8 cellular contexts compared by ENCODE assay signal in the genomic region with DNA sequence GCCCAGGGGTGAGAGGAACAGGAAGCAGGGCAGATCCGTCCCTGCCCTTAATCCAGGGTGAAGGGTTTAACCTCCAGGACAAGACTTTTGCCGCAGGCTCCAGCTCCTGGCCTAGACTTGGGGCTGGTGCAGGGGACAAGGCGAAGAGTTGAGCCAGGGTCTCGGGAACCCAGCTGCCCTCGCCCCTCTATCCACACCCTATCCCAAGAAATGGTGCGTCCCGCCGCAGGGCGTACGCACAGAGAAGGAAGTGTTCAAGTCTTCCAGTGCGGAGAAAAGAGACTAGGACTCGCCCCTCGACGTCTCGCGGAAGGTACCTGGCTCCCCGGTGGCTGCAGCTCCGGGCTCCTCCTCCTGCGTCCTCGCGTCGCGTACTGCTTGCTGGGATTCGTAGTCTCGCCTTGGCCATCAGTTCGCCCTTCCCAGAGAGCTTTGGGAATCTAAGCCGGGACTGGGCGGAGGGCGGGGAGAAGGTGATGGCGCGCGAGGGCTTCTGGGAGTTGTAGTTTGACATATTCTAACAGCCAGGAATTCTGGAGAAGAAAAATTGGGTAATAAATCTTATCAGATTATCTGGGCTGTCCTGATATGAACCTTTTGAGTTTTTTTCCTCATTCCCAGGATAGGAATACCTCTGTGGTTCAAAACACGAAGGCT. TPM values are rescaled to one million over a fixed set of nuclear protein-coding genes. Genes with fewer than 3 reads are reported as not detected.
DNase-seq lines count a peak whose midpoint lies in the region; ATAC-seq and TF ChIP-seq lines count a peak whose summit lies in the region.

A gene with protein sequence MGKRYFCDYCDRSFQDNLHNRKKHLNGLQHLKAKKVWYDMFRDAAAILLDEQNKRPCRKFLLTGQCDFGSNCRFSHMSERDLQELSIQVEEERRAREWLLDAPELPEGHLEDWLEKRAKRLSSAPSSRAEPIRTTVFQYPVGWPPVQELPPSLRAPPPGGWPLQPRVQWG (minus strand): TSS at position 376 of the 657 bp plus-strand sequence. CDS start 18,463 bp downstream, outside the sequence.

- H3K9me3 Mint-ChIP-seq in activated naive CD8-positive, alpha-beta T cell (ENCODE audit: low read depth), result no peaks in the 10 kb centered on the region

- H3K27ac ChIP-seq in temporal lobe (ENCODE audit: low read depth, low read length), result peak within 1 kb of the TSS; percentile 91

- H3K4me1 Mint-ChIP-seq in activated naive CD8-positive, alpha-beta T cell (ENCODE audit: low read depth), result peaks cover 36% of the 10 kb centered on the region

- no peaks in the 10 kb centered on the region for H3K27me3 Mint-ChIP-seq in activated naive CD8-positive, alpha-beta T cell

- peaks cover 4% of the 10 kb centered on the region for H3K36me3 Mint-ChIP-seq in activated naive CD8-positive, alpha-beta T cell

- H3K4me3 ChIP-seq in GM06990 (replicated peaks; ENCODE audit: low read depth, low read length), result peak within 1 kb of the TSS; percentile 100

- no peaks in the 10 kb centered on the region for H3K27me3 ChIP-seq in GM06990 (replicated peaks; ENCODE audit: control insufficient read depth, insufficient read depth, low read length)

- TF ChIP-seq CTCF in GM06990 (IDR thresholded peaks at IDR 0.05; ENCODE audit: insufficient read depth, low read length, poor library complexity, severe bottlenecking), result no peak

- ATAC-seq in HG02610 (IDR thresholded peaks at IDR 0.05; ENCODE audit: unreplicated experiment), result peak; percentile 88

- DNase-seq in GM06990 (ENCODE audit: extremely low read depth, insufficient read length) (peak; percentile 92), NCI-H1105 (lab: John Stamatoyannopoulos, UW) (peak; percentile 95), SKM-1 treated with dmso at 0.1 percent for 144 hours (lab: John Stamatoyannopoulos, UW; ENCODE audit: unreplicated experiment) (peak; percentile 97), glomerular endothelial cell (ENCODE audit: extremely low read depth, low read depth, low spot score) (peak; percentile 89), occipital lobe (lab: John Stamatoyannopoulos, UW) (peak; percentile 96)

- H3K4me3 Mint-ChIP-seq in activated naive CD8-positive, alpha-beta T cell, result peak within 1 kb of the TSS; percentile 100

- H3K36me3 ChIP-seq in GM06990 (ENCODE audit: control insufficient read depth, insufficient read depth, low read length), result peaks cover 5% of the 10 kb centered on the region

- peak within 1 kb of the TSS; percentile 99 for H3K27ac Mint-ChIP-seq in activated naive CD8-positive, alpha-beta T cell

RNA-seq across cellular contexts. Expression of the gene that starts here (rescaled TPM):
- total RNA-seq in glomerular endothelial cell (18.6 and 31.7 TPM in 2 replicates), occipital lobe (10.3 TPM), temporal lobe (10.3 TPM)

Comparison
In these comparisons a context has a peak if more than half of its experiments do, and no peak if none do; other contexts are left out.
1. Peak in every context shown above with its lines: DNase-seq, ATAC-seq, H3K4me3 ChIP-seq and H3K27ac ChIP-seq.